1 cellular context compared by ENCODE assay signal in the genomic region with DNA sequence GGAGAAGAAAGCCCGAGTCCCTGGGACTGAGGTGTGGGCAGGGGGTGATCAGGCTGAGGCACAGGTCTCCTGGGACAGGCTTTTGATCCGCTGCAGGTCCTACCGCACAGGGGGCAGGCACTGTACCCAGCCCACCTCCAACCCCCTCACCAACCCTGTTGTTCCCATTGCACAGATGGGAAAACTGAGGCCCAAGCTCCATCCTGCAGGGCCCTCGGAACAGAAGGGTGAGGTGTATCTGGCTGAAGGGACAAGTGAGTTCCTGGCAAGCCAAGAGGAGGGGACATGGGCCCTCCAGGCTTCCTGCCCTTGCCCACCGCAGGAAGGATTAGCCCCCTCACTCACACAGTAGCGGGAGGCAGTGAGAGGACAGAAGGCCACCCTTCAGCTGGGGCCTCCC.
A peak's percentile ranks its signal among the peaks of the same experiment; 100 is the strongest.
TF ChIP-seq lines count a peak whose summit lies in the region.

No MANE protein-coding gene starts in this region.

TF ChIP-seq in K562, 482 proteins besides CTCF, POLR2A, EP300 and RAD21 (continued from another document):
- TF ChIP-seq RBM22 (IDR thresholded peaks at IDR 0.05; ENCODE audit: low read depth, low read length, poor library complexity, severe bottlenecking) (no peak), XRCC5 (IDR thresholded peaks at IDR 0.05; ENCODE audit: low read depth, low read length) (no peak), MED1 (CRISPR knock-in tag; IDR thresholded peaks at IDR 0.05; ENCODE audit: borderline replicate concordance) (no peak), HDAC2 (IDR thresholded peaks at IDR 0.05) (peak; percentile 85), CBX3 (IDR thresholded peaks at IDR 0.05; ENCODE audit: borderline replicate concordance in 1 of 2, low read length in 2 of 2) (peak in 1 of 2 experiments; percentile 59; a peak in 1 of 3 replicates), ZNF140 (CRISPR knock-in tag; IDR thresholded peaks at IDR 0.05) (no peak), ZNF121 (CRISPR knock-in tag; conservative IDR thresholded peaks at IDR 0.05) (peak; percentile 33; the same call in 1 of the 2 replicates), HDAC1 (IDR thresholded peaks at IDR 0.05) (peak in 1 of 2 experiments; percentile 19; a peak in 1 of 4 replicates), WHSC1 (IDR thresholded peaks at IDR 0.05; ENCODE audit: low read length) (no peak), RBM25 (IDR thresholded peaks at IDR 0.05; ENCODE audit: low read depth, low read length, severe bottlenecking) (peak; percentile 97), BRD4 (IDR thresholded peaks at IDR 0.05) (no peak), CAMTA2 (CRISPR knock-in tag; conservative IDR thresholded peaks at IDR 0.05) (no peak), DACH1 (IDR thresholded peaks at IDR 0.05; ENCODE audit: partially characterized antibody) (peak; percentile 39), CEBPG (CRISPR knock-in tag; IDR thresholded peaks at IDR 0.05) (no peak), CEBPG (tag; conservative IDR thresholded peaks at IDR 0.05 in 1 of 2, IDR thresholded peaks at IDR 0.05 in 1 of 2) (no peak), ASH1L (IDR thresholded peaks at IDR 0.05; ENCODE audit: borderline replicate concordance, low read depth, partially characterized antibody) (no peak), ATF1 (CRISPR knock-in tag; IDR thresholded peaks at IDR 0.05) (no peak), ATF1 (tag; IDR thresholded peaks at IDR 0.05) (no peak), GATA2 (CRISPR knock-in tag; IDR thresholded peaks at IDR 0.05) (no peak), ZNF3 (CRISPR knock-in tag; IDR thresholded peaks at IDR 0.05) (no peak), ZSCAN29 (IDR thresholded peaks at IDR 0.05) (no peak), CHD2 (IDR thresholded peaks at IDR 0.05; ENCODE audit: low read depth, low read length) (0 out of 2 replicates have a peak, but pooled peaks have one; percentile 17), BCL6 (CRISPR knock-in tag; IDR thresholded peaks at IDR 0.05) (no peak), ADNP (tag; IDR thresholded peaks at IDR 0.05) (peak; percentile 91), ZNF780A (CRISPR knock-in tag; IDR thresholded peaks at IDR 0.05) (no peak), RCOR1 (IDR thresholded peaks at IDR 0.05; ENCODE audit: borderline replicate concordance in 1 of 2, low read depth in 2 of 2, low read length in 2 of 2) (peak; percentile 42 to 89; a peak in 3 of 4 replicates), CBX1 (IDR thresholded peaks at IDR 0.05; ENCODE audit: low read depth) (peak; percentile 95), KAT8 (IDR thresholded peaks at IDR 0.05; ENCODE audit: low read depth) (no peak), SREBF2 (CRISPR knock-in tag; IDR thresholded peaks at IDR 0.05) (no peak), CCAR2 (IDR thresholded peaks at IDR 0.05; ENCODE audit: low read depth, low read length) (no peak), TARDBP (IDR thresholded peaks at IDR 0.05) (no peak), FOXA3 (CRISPR knock-in tag; conservative IDR thresholded peaks at IDR 0.05 in 1 of 2, IDR thresholded peaks at IDR 0.05 in 1 of 2) (no peak), PTBP1 (IDR thresholded peaks at IDR 0.05; ENCODE audit: low read depth, low read length) (peak; percentile 95), CREM (IDR thresholded peaks at IDR 0.05; ENCODE audit: low read depth) (no peak)
- TF ChIP-seq, protein P1, sequence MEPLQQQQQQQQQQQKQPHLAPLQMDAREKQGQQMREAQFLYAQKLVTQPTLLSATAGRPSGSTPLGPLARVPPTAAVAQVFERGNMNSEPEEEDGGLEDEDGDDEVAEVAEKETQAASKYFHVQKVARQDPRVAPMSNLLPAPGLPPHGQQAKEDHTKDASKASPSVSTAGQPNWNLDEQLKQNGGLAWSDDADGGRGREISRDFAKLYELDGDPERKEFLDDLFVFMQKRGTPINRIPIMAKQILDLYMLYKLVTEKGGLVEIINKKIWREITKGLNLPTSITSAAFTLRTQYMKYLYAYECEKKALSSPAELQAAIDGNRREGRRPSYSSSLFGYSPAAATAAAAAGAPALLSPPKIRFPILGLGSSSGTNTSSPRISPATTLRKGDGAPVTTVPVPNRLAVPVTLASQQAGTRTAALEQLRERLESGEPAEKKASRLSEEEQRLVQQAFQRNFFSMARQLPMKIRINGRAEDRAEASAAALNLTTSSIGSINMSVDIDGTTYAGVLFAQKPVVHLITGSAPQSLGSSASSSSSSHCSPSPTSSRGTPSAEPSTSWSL (CRISPR knock-in tag; IDR thresholded peaks at IDR 0.05; ENCODE audit: borderline replicate concordance), result no peak
- TF ChIP-seq, protein P2, sequence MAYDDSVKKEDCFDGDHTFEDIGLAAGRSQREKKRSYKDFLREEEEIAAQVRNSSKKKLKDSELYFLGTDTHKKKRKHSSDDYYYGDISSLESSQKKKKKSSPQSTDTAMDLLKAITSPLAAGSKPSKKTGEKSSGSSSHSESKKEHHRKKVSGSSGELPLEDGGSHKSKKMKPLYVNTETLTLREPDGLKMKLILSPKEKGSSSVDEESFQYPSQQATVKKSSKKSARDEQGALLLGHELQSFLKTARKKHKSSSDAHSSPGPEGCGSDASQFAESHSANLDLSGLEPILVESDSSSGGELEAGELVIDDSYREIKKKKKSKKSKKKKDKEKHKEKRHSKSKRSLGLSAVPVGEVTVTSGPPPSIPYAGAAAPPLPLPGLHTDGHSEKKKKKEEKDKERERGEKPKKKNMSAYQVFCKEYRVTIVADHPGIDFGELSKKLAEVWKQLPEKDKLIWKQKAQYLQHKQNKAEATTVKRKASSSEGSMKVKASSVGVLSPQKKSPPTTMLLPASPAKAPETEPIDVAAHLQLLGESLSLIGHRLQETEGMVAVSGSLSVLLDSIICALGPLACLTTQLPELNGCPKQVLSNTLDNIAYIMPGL (CRISPR knock-in tag; IDR thresholded peaks at IDR 0.05), result 0 out of 2 replicates have a peak, but pooled peaks have one; percentile 38
- TF ChIP-seq, protein P3, sequence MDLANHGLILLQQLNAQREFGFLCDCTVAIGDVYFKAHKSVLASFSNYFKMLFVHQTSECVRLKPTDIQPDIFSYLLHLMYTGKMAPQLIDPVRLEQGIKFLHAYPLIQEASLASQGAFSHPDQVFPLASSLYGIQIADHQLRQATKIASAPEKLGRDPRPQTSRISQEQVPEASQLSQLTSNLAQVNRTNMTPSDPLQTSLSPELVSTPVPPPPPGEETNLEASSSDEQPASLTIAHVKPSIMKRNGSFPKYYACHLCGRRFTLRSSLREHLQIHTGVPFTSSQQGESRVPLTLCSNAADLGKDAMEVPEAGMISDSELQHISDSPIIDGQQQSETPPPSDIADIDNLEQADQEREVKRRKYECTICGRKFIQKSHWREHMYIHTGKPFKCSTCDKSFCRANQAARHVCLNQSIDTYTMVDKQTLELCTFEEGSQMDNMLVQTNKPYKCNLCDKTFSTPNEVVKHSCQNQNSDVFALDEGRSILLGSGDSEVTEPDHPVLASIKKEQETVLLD (IDR thresholded peaks at IDR 0.05), result no peak
- TF ChIP-seq, protein P4, sequence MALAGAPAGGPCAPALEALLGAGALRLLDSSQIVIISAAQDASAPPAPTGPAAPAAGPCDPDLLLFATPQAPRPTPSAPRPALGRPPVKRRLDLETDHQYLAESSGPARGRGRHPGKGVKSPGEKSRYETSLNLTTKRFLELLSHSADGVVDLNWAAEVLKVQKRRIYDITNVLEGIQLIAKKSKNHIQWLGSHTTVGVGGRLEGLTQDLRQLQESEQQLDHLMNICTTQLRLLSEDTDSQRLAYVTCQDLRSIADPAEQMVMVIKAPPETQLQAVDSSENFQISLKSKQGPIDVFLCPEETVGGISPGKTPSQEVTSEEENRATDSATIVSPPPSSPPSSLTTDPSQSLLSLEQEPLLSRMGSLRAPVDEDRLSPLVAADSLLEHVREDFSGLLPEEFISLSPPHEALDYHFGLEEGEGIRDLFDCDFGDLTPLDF (CRISPR knock-in tag; IDR thresholded peaks at IDR 0.05), result no peak
- TF ChIP-seq, protein P5, sequence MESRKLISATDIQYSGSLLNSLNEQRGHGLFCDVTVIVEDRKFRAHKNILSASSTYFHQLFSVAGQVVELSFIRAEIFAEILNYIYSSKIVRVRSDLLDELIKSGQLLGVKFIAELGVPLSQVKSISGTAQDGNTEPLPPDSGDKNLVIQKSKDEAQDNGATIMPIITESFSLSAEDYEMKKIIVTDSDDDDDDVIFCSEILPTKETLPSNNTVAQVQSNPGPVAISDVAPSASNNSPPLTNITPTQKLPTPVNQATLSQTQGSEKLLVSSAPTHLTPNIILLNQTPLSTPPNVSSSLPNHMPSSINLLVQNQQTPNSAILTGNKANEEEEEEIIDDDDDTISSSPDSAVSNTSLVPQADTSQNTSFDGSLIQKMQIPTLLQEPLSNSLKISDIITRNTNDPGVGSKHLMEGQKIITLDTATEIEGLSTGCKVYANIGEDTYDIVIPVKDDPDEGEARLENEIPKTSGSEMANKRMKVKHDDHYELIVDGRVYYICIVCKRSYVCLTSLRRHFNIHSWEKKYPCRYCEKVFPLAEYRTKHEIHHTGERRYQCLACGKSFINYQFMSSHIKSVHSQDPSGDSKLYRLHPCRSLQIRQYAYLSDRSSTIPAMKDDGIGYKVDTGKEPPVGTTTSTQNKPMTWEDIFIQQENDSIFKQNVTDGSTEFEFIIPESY (CRISPR knock-in tag; IDR thresholded peaks at IDR 0.05), result 0 out of 2 replicates have a peak, but pooled peaks have one; percentile 22
- TF ChIP-seq, protein P6, sequence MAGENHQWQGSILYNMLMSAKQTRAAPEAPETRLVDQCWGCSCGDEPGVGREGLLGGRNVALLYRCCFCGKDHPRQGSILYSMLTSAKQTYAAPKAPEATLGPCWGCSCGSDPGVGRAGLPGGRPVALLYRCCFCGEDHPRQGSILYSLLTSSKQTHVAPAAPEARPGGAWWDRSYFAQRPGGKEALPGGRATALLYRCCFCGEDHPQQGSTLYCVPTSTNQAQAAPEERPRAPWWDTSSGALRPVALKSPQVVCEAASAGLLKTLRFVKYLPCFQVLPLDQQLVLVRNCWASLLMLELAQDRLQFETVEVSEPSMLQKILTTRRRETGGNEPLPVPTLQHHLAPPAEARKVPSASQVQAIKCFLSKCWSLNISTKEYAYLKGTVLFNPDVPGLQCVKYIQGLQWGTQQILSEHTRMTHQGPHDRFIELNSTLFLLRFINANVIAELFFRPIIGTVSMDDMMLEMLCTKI (IDR thresholded peaks at IDR 0.05; ENCODE audit: partially characterized antibody), result no peak
- TF ChIP-seq, protein P7, sequence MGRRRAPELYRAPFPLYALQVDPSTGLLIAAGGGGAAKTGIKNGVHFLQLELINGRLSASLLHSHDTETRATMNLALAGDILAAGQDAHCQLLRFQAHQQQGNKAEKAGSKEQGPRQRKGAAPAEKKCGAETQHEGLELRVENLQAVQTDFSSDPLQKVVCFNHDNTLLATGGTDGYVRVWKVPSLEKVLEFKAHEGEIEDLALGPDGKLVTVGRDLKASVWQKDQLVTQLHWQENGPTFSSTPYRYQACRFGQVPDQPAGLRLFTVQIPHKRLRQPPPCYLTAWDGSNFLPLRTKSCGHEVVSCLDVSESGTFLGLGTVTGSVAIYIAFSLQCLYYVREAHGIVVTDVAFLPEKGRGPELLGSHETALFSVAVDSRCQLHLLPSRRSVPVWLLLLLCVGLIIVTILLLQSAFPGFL (CRISPR knock-in tag; IDR thresholded peaks at IDR 0.05), result no peak
- TF ChIP-seq, protein P8, sequence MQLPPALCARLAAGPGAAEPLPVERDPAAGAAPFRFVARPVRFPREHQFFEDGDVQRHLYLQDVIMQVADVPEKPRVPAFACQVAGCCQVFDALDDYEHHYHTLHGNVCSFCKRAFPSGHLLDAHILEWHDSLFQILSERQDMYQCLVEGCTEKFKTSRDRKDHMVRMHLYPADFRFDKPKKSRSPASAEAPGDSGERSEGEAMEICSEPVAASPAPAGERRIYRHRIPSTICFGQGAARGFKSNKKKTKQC (CRISPR knock-in tag; IDR thresholded peaks at IDR 0.05), result peak; percentile 23; the same call in 1 of the 2 replicates
- TF ChIP-seq, protein P9, sequence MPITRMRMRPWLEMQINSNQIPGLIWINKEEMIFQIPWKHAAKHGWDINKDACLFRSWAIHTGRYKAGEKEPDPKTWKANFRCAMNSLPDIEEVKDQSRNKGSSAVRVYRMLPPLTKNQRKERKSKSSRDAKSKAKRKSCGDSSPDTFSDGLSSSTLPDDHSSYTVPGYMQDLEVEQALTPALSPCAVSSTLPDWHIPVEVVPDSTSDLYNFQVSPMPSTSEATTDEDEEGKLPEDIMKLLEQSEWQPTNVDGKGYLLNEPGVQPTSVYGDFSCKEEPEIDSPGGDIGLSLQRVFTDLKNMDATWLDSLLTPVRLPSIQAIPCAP (CRISPR knock-in tag; IDR thresholded peaks at IDR 0.05; ENCODE audit: borderline replicate concordance), result no peak
